22 cellular contexts compared by ENCODE assay signal in genomic region chr6:37840940-37841300, GRCh38. TPM values are rescaled to one million over a fixed set of nuclear protein-coding genes. Genes with fewer than 3 reads are reported as not detected.
DNase-seq lines count a peak whose midpoint lies in the region; ATAC-seq and TF ChIP-seq lines count a peak whose summit lies in the region.
"Had no signal": no experiment of that assay in that cellular context is flagged by ENCODE, and none has a peak within 500 bp of the region (broad histone marks: within the 10 kb centered on the region; RNA-seq: fewer than 3 reads in every experiment).

No MANE protein-coding gene starts in this region.

- intact Hi-C loops in left lung (cut with DNase I) = no loop called here
- intact Hi-C loops in right lobe of liver (cut with DNase I) = no loop called here

- H3K9me3 ChIP-seq in left lung (no peaks in the 10 kb centered on the region), right lobe of liver (no peaks in the 10 kb centered on the region)
- H3K9me3 ChIP-seq: body of pancreas, gastroesophageal sphincter, left ventricle myocardium inferior, prostate gland, spleen had no signal

- ATAC-seq in activated CD4-positive, CD25-positive, alpha-beta regulatory T cell treated with anti-CD3 and anti-CD28 coated beads, Interleukin-2, amount 50 U/mL, for 24 hours = peak; percentile 48 to 76
- peak; percentile 58 for ATAC-seq in GM18511 (IDR thresholded peaks at IDR 0.05; ENCODE audit: unreplicated experiment)
- ATAC-seq in HG03457 (IDR thresholded peaks at IDR 0.05; ENCODE audit: unreplicated experiment) = peak; percentile 40
- ATAC-seq in left lung = peak; percentile 75
- no peak for ATAC-seq in right lobe of liver
- ATAC-seq: body of pancreas, gastroesophageal sphincter had no signal

- H3K27me3 ChIP-seq in left lung (no peaks in the 10 kb centered on the region), right lobe of liver (no peaks in the 10 kb centered on the region)
- H3K27me3 ChIP-seq: body of pancreas, gastroesophageal sphincter, spleen had no signal

- H3K27ac ChIP-seq in left lung (peak overlapping the region; percentile 16 to 65), right lobe of liver (no peak overlapping the region)
- H3K27ac ChIP-seq: body of pancreas, gastroesophageal sphincter, left ventricle myocardium inferior, prostate gland had no signal

- 14% methylated on average over 1 of the region's 1 CpG for WGBS in right lobe of liver (ENCODE audit: insufficient coverage, low coverage, low lambda C conversion rate, missing lambda C conversion rate)

- no peak for DNase-seq in activated CD4-positive, CD25-positive, alpha-beta regulatory T cell (lab: John Stamatoyannopoulos, UW)
- DNase-seq in left lung = no peak
- no peak for DNase-seq in NK-92 treated with Interleukin-12 subunit alpha and Interleukin-12 subunit beta, amount 100 ng/mL, for 24 hours (lab: John Stamatoyannopoulos, UW)
- no peak for DNase-seq in right lobe of liver
- DNase-seq in stimulated activated CD4-positive, alpha-beta T cell treated with anti-CD3 and anti-CD28 coated beads, Interleukin-2, amount 100 ng/mL, for 24 hours = no peak
- DNase-seq: activated CD8-positive, alpha-beta memory T cell treated with anti-CD3 and anti-CD28 coated beads for 24 hours; activated gamma-delta T cell treated with Interleukin-2 at 50 U/mL for 16 hours; body of pancreas; CD4-positive, alpha-beta memory T cell; dermis blood vessel endothelial cell; H9; left ventricle myocardium inferior; NCI-H1048; NCI-H2171; NCI-H774; spleen; stimulated activated naive CD4-positive, alpha-beta T cell had no signal

- TF ChIP-seq CTCF in left lung (IDR thresholded peaks at IDR 0.05) (no peak), right lobe of liver (IDR thresholded peaks at IDR 0.05) (no peak)

- H3K36me3 ChIP-seq in left lung (peaks cover 0 to 5% of the 10 kb centered on the region in 2 donors), right lobe of liver (no peaks in the 10 kb centered on the region)
- H3K36me3 ChIP-seq: gastroesophageal sphincter, left ventricle myocardium inferior, prostate gland had no signal

- H3K4me3 ChIP-seq in left lung (no peak overlapping the region), right lobe of liver (no peak overlapping the region)
- H3K4me3 ChIP-seq: body of pancreas, gastroesophageal sphincter, left ventricle myocardium inferior, prostate gland, spleen had no signal

- TF ChIP-seq POLR2A in right lobe of liver (IDR thresholded peaks at IDR 0.05) = no peak

- H3K4me1 ChIP-seq in left lung (peaks cover 6 to 84% of the 10 kb centered on the region in 2 donors), right lobe of liver (peaks cover 0 to 53% (median 16%) of the 10 kb centered on the region in 4 donors)
- H3K4me1 ChIP-seq: prostate gland had no signal

RNA-seq across cellular contexts. Expression of gene ZFAND3, which starts 21.4 kb away (rescaled TPM):
- 10 to 100 TPM; 65.9 TPM for total RNA-seq in left lung
- 10 to 100 TPM; 43.1 to 66.5 (median 53.2) TPM for total RNA-seq in right lobe of liver

Comparison
In these comparisons a context has a peak if more than half of its experiments do, and no peak if none do; other contexts are left out.
1. ATAC-seq: peak in activated CD4-positive, CD25-positive, alpha-beta regulatory T cell treated with anti-CD3 and anti-CD28 coated beads, Interleukin-2, amount 50 U/mL, for 24 hours (2 of 2), GM18511 (single experiment), HG03457 (single experiment) and left lung (single experiment); none in right lobe of liver (0 of 4).
2. H3K27ac ChIP-seq: peak in left lung (2 of 2); none in right lobe of liver (0 of 3).